8 cellular contexts compared by ENCODE assay signal in genomic region chr7:66557214-66558200, GRCh38.
A peak's percentile ranks its signal among the peaks of the same experiment; 100 is the strongest.
DNase-seq lines count a peak whose midpoint lies in the region; ATAC-seq and TF ChIP-seq lines count a peak whose summit lies in the region.

No MANE protein-coding gene starts in this region.

- TF ChIP-seq POLR2A in gastrocnemius medialis (IDR thresholded peaks at IDR 0.05): no peak

- peak overlapping the region; percentile 54; the same call in 1 of the 2 replicates for H3K27ac ChIP-seq in HUES64 (ENCODE audit: low read depth, low read length)
- no peak overlapping the region for H3K27ac ChIP-seq in gastrocnemius medialis

- H3K9me3 ChIP-seq in HUES64 (ENCODE audit: insufficient read depth, low read depth, low read length): no peaks in the 10 kb centered on the region
- H3K9me3 ChIP-seq in gastrocnemius medialis: no peaks in the 10 kb centered on the region

- ATAC-seq in gastrocnemius medialis: peak; percentile 64 to 73

- in situ Hi-C loops in gastrocnemius medialis (cut with MboI; ENCODE audit: low sequenced_read_pairs in 4 of 4): no loop called here

- H3K27me3 ChIP-seq in HUES64 (ENCODE audit: insufficient read depth, low read length) (no peaks in the 10 kb centered on the region), gastrocnemius medialis (no peaks in the 10 kb centered on the region)

- H3K9ac ChIP-seq in HUES64 (ENCODE audit: low read depth, low read length): no peak overlapping the region

- H3K4me1 ChIP-seq in HUES64 (ENCODE audit: insufficient read depth, low read length) (no peaks in the 10 kb centered on the region), gastrocnemius medialis (peaks cover 0 to 7% of the 10 kb centered on the region in 2 donors)

- intact Hi-C loops in gastrocnemius medialis (cut with DNase I; ENCODE audit: low total_unique reads): loop anchor here (2.0 to 10.0 kb wide), 3 partner anchors 71 to 437 kb away; partner anchors contain the start of genes KCTD7, SBDS and TYW1

- DNase-seq in NCI-H748 (lab: John Stamatoyannopoulos, UW; ENCODE audit: unreplicated experiment): peak; percentile 51
- DNase-seq in NCI-H748 treated with DMSO at 0.1 percent for 48 hours (lab: John Stamatoyannopoulos, UW): no peak
- DNase-seq in T-helper 2 cell: peak; percentile 36 to 64 (median 59)
- peak in 52 of 58 donors; percentile 11 to 77 (median 42) for DNase-seq in anterior cingulate cortex (lab: John Stamatoyannopoulos, UW)
- DNase-seq in hepatic stellate cell (ENCODE audit: low spot score): peak; percentile 78
- peak; percentile 27 to 55 for DNase-seq in gastrocnemius medialis
- DNase-seq in kidney glomerular epithelial cell (lab: John Stamatoyannopoulos, UW): no peak

- WGBS in HUES64: 69% methylated on average over 40 of the region's 40 CpGs

- peak; percentile 87 to 97 (median 91) for TF ChIP-seq CTCF in gastrocnemius medialis (IDR thresholded peaks at IDR 0.05 in 4 of 5, conservative IDR thresholded peaks at IDR 0.05 in 1 of 5)

- H3K36me3 ChIP-seq in HUES64 (ENCODE audit: insufficient read depth, low read length) (peaks cover 53% of the 10 kb centered on the region), gastrocnemius medialis (peaks cover 0 to 37% of the 10 kb centered on the region in 2 donors)

- H3K4me3 ChIP-seq in HUES64 (ENCODE audit: low read length) (no peak overlapping the region), gastrocnemius medialis (no peak overlapping the region)

Comparison
In these comparisons a context has a peak if more than half of its experiments do, and no peak if none do; other contexts are left out.
1. DNase-seq: peak in NCI-H748 (single experiment), T-helper 2 cell (5 of 5), anterior cingulate cortex (52 of 58), hepatic stellate cell (single experiment) and gastrocnemius medialis (2 of 2); none in NCI-H748 treated with DMSO at 0.1 percent for 48 hours (single experiment) and kidney glomerular epithelial cell (single experiment).